In genomic region chr17:66088173-66088572, GRCh38 we compare ENCODE assay signal across 24 cellular contexts.
"Had no signal": no experiment of that assay in that cellular context is flagged by ENCODE, and none has a peak within 500 bp of the region (broad histone marks: within the 10 kb centered on the region; RNA-seq: fewer than 3 reads in every experiment).

No MANE protein-coding gene starts in this region.

- H3K4me3 Mint-ChIP-seq: activated CD4-positive, alpha-beta memory T cell treated with anti-CD3 and anti-CD28 coated beads for 36 hours; activated CD4-positive, alpha-beta T cell treated with anti-CD3 and anti-CD28 coated beads for 36 hours; activated CD4-positive, alpha-beta T cell treated with anti-CD3 and anti-CD28 coated beads, Interleukin-2, amount 10 ng/mL, durations not matched to agents 24 days and 14 days; activated CD8-positive, alpha-beta T cell treated with anti-CD3 and anti-CD28 coated beads, Interleukin-2, amount 10 ng/mL, durations not matched to agents 7 days and 5 days; activated naive CD4-positive, alpha-beta T cell treated with anti-CD3 and anti-CD28 coated beads, Interleukin-2, amount 10 ng/mL, durations not matched to agents 7 days and 5 days; activated naive CD8-positive, alpha-beta T cell; activated T-cell treated with anti-CD3 and anti-CD28 coated beads, Interleukin-2, amount 50 U/mL, for 24 hours; activated T-cell treated with anti-CD3 and anti-CD28 coated beads, Interleukin-2, amount 50 U/mL, for 72 hours had no signal

- DNase-seq: activated CD4-positive, alpha-beta memory T cell treated with anti-CD3 and anti-CD28 coated beads for 36 hours; activated CD4-positive, alpha-beta T cell treated with anti-CD3 and anti-CD28 coated beads for 36 hours; activated CD4-positive, alpha-beta T cell treated with anti-CD3 and anti-CD28 coated beads, Interleukin-2, amount 10 ng/mL, durations not matched to agents 24 days and 14 days; activated CD4-positive, CD25-positive, alpha-beta regulatory T cell; activated CD4-positive, CD25-positive, alpha-beta regulatory T cell treated with anti-CD3 and anti-CD28 coated beads, Interleukin-2, amount 50 U/mL, for 72 hours; activated CD8-positive, alpha-beta memory T cell treated with anti-CD3 and anti-CD28 coated beads, Interleukin-2, amount 50 U/mL, for 48 hours; activated CD8-positive, alpha-beta T cell treated with anti-CD3 and anti-CD28 coated beads, Interleukin-2, amount 10 ng/mL, durations not matched to agents 7 days and 5 days; activated gamma-delta T cell; activated naive CD4-positive, alpha-beta T cell; activated naive CD4-positive, alpha-beta T cell treated with anti-CD3 and anti-CD28 coated beads, Interleukin-2, amount 10 ng/mL, durations not matched to agents 7 days and 5 days; activated T-cell treated with anti-CD3 and anti-CD28 coated beads for 4 hours; activated T-cell treated with anti-CD3 and anti-CD28 coated beads, Interleukin-2, amount 50 U/mL, for 24 hours; activated T-cell treated with anti-CD3 and anti-CD28 coated beads, Interleukin-2, amount 50 U/mL, for 72 hours; amygdala; aorta; body of pancreas; caudate nucleus; colonic mucosa; effector CD8-positive, alpha-beta T cell; head of caudate nucleus; T-helper 2 cell had no signal

- H3K27me3 ChIP-seq: adrenal gland, body of pancreas, colonic mucosa had no signal

- H3K27me3 Mint-ChIP-seq: activated CD4-positive, alpha-beta memory T cell treated with anti-CD3 and anti-CD28 coated beads for 36 hours; activated naive CD4-positive, alpha-beta T cell treated with anti-CD3 and anti-CD28 coated beads, Interleukin-2, amount 10 ng/mL, durations not matched to agents 7 days and 5 days; activated naive CD8-positive, alpha-beta T cell; activated T-cell treated with anti-CD3 and anti-CD28 coated beads, Interleukin-2, amount 50 U/mL, for 24 hours had no signal

- H3K27ac ChIP-seq: adrenal gland, body of pancreas, colonic mucosa had no signal

- H3K9me3 ChIP-seq: body of pancreas, colonic mucosa had no signal

- H3K36me3 Mint-ChIP-seq: activated CD4-positive, alpha-beta memory T cell treated with anti-CD3 and anti-CD28 coated beads for 36 hours; activated naive CD4-positive, alpha-beta T cell treated with anti-CD3 and anti-CD28 coated beads, Interleukin-2, amount 10 ng/mL, durations not matched to agents 7 days and 5 days had no signal

- H3K4me1 Mint-ChIP-seq: activated CD4-positive, alpha-beta T cell treated with anti-CD3 and anti-CD28 coated beads for 36 hours; activated CD4-positive, alpha-beta T cell treated with anti-CD3 and anti-CD28 coated beads, Interleukin-2, amount 10 ng/mL, durations not matched to agents 24 days and 14 days; activated naive CD4-positive, alpha-beta T cell treated with anti-CD3 and anti-CD28 coated beads, Interleukin-2, amount 10 ng/mL, durations not matched to agents 7 days and 5 days had no signal

- ATAC-seq: activated CD4-positive, alpha-beta T cell treated with anti-CD3 and anti-CD28 coated beads for 36 hours; activated CD8-positive, alpha-beta T cell treated with anti-CD3 and anti-CD28 coated beads, Interleukin-2, amount 10 ng/mL, durations not matched to agents 7 days and 5 days; activated T-cell treated with anti-CD3 and anti-CD28 coated beads, Interleukin-2, amount 50 U/mL, for 72 hours; body of pancreas; esophagus mucosa had no signal

- H3K4me3 ChIP-seq: adrenal gland, body of pancreas, colonic mucosa had no signal

- H3K36me3 ChIP-seq: adrenal gland, colonic mucosa had no signal

- H3K27ac Mint-ChIP-seq: activated CD4-positive, alpha-beta memory T cell treated with anti-CD3 and anti-CD28 coated beads for 36 hours; activated CD4-positive, alpha-beta T cell treated with anti-CD3 and anti-CD28 coated beads for 36 hours; activated CD4-positive, alpha-beta T cell treated with anti-CD3 and anti-CD28 coated beads, Interleukin-2, amount 10 ng/mL, durations not matched to agents 24 days and 14 days; activated CD8-positive, alpha-beta T cell treated with anti-CD3 and anti-CD28 coated beads, Interleukin-2, amount 10 ng/mL, durations not matched to agents 7 days and 5 days; activated naive CD4-positive, alpha-beta T cell treated with anti-CD3 and anti-CD28 coated beads, Interleukin-2, amount 10 ng/mL, durations not matched to agents 7 days and 5 days; activated naive CD8-positive, alpha-beta T cell; activated T-cell treated with anti-CD3 and anti-CD28 coated beads, Interleukin-2, amount 50 U/mL, for 24 hours; activated T-cell treated with anti-CD3 and anti-CD28 coated beads, Interleukin-2, amount 50 U/mL, for 72 hours had no signal

- H3K4me1 ChIP-seq: adrenal gland, body of pancreas, colonic mucosa had no signal
